In the genomic region with DNA sequence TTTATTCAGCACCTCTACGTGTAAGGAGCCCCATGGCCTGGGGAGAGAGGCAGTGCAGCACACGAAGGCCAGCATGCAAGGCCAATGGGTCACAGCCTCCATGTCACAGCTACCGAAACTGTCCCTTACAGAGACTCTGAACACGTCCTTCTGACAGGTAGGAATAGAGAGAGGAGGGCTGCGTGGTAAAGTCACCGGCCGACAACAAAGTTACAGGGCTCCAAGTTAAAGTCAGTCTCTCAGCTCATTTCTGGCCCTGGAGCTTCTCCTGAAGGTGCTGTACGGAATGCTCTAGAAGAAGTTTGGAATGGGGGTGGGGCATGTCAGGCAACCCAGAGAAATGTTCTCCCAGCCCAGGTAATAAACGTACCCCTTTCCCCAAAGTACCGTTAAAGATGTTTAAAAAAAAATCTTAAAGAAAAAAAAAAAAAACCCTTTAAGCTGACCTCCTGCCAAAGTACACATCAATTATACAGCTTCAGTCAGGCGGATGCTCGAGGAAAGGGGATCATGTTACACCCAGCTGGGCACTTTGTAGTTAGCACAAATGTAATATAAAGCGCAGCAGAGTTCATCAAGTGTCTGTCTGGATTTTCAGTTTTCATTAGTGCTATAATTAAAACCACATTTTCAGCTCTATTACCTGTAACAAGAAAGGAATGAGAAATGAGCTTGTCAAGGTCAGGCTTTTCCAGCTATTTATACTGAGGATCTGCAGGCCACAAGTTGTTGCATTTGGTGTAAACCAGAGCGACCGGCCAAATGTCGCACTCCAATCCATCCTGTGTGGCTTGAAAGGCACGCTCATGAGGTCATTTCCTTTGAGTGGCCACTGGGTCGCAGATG, we compare ENCODE assay signal across 8 cellular contexts. TPM values are rescaled to one million over a fixed set of nuclear protein-coding genes. Genes with fewer than 3 reads are reported as not detected.
A peak's percentile ranks its signal among the peaks of the same experiment; 100 is the strongest.
DNase-seq lines count a peak whose midpoint lies in the region; ATAC-seq and TF ChIP-seq lines count a peak whose summit lies in the region.
"Had no signal": no experiment of that assay in that cellular context is flagged by ENCODE, and none has a peak within 500 bp of the region (broad histone marks: within the 10 kb centered on the region; RNA-seq: fewer than 3 reads in every experiment).

No MANE protein-coding gene starts in this region.

- no peak overlapping the region for H3K9ac ChIP-seq in fibroblast of lung (ENCODE audit: insufficient read depth, low read length)

- ATAC-seq in GM19351 (IDR thresholded peaks at IDR 0.05; ENCODE audit: unreplicated experiment): no peak
- ATAC-seq in stimulated activated effector memory CD8-positive, alpha-beta T cell treated with anti-CD3 and anti-CD28 coated beads, Interleukin-12 subunit alpha, Interleukin-12 subunit beta, amount 100 ng/mL, for 72 hours: no peak

- no peak overlapping the region for H3K27ac Mint-ChIP-seq in stimulated activated effector memory CD8-positive, alpha-beta T cell treated with anti-CD3 and anti-CD28 coated beads, Interleukin-12 subunit alpha, Interleukin-12 subunit beta, amount 100 ng/mL, for 72 hours

- no peak overlapping the region for H3K4me2 ChIP-seq in fibroblast of lung (ENCODE audit: extremely low read depth, insufficient read depth, low read length)

- H3K27ac ChIP-seq in fibroblast of lung (ENCODE audit: insufficient read depth, low read length): no peak overlapping the region
- H3K27ac ChIP-seq in stomach: peak overlapping the region in 4 of 5 donors; percentile 0 to 44 (median 30)

- intact Hi-C loops in stomach (cut with DNase I; ENCODE audit: low total_unique reads): loop anchor here (10.0 kb wide), 2 partner anchors 809 to 1049 kb away; no protein-coding TSS in a partner anchor

- no peaks in the 10 kb centered on the region for H3K36me3 Mint-ChIP-seq in stimulated activated effector memory CD8-positive, alpha-beta T cell treated with anti-CD3 and anti-CD28 coated beads, Interleukin-12 subunit alpha, Interleukin-12 subunit beta, amount 100 ng/mL, for 72 hours

- H3K4me3 ChIP-seq in fibroblast of lung (replicated peaks in 1 of 4; ENCODE audit: control extremely low read depth in 1 of 4, insufficient read depth in 1 of 4, low read depth in 3 of 4, low read length in 4 of 4) (no peak overlapping the region), stomach (no peak overlapping the region)

- H3K4me1 ChIP-seq in fibroblast of lung (ENCODE audit: control insufficient read depth, extremely low read depth, insufficient read depth, low read length) (no peaks in the 10 kb centered on the region), stomach (peaks cover 0 to 24% (median 4%) of the 10 kb centered on the region in 4 donors)

- DNase-seq in LoVo (ENCODE audit: low spot score): peak; percentile 72
- peak; percentile 60 for DNase-seq in NCI-H510A treated with DMSO at 0.1 percent for 48 hours (lab: John Stamatoyannopoulos, UW)
- peak; percentile 64 to 88 for DNase-seq in fibroblast of lung (ENCODE audit: low read depth in 2 of 2)
- DNase-seq in stomach: no peak
- DNase-seq in T1000 (lab: John Stamatoyannopoulos, UW): no peak
- DNase-seq in stimulated activated effector memory CD8-positive, alpha-beta T cell treated with anti-CD3 and anti-CD28 coated beads, Interleukin-12 subunit alpha, Interleukin-12 subunit beta, amount 100 ng/mL, for 72 hours (ENCODE audit: low spot score in 2 of 2): no peak
- DNase-seq: activated T-cell treated with anti-CD3 and anti-CD28 coated beads for 4 hours had no signal

- TF ChIP-seq CTCF in fibroblast of lung (conservative IDR thresholded peaks at IDR 0.05 in 1 of 2, IDR thresholded peaks at IDR 0.05 in 1 of 2; ENCODE audit: low read depth in 1 of 2, low read length in 2 of 2): no peak
- no peak for TF ChIP-seq CTCF in stomach (IDR thresholded peaks at IDR 0.05)

- H4K20me1 ChIP-seq in fibroblast of lung (ENCODE audit: control insufficient read depth, extremely low read depth, insufficient read depth, low read length): no peaks in the 10 kb centered on the region

- no peak overlapping the region for H2AFZ ChIP-seq in fibroblast of lung (ENCODE audit: low read length)

- TF ChIP-seq EP300 in stomach (IDR thresholded peaks at IDR 0.05): no peak

- no peaks in the 10 kb centered on the region for H3K9me3 Mint-ChIP-seq in stimulated activated effector memory CD8-positive, alpha-beta T cell treated with anti-CD3 and anti-CD28 coated beads, Interleukin-12 subunit alpha, Interleukin-12 subunit beta, amount 100 ng/mL, for 72 hours

- H3K27me3 ChIP-seq in fibroblast of lung (ENCODE audit: control insufficient read depth, insufficient read depth, low read length): no peaks in the 10 kb centered on the region
- H3K27me3 ChIP-seq in stomach: no peaks in the 10 kb centered on the region

- no peak for TF ChIP-seq POLR2A in stomach (IDR thresholded peaks at IDR 0.05)

- H3K4me3 Mint-ChIP-seq in stimulated activated effector memory CD8-positive, alpha-beta T cell treated with anti-CD3 and anti-CD28 coated beads, Interleukin-12 subunit alpha, Interleukin-12 subunit beta, amount 100 ng/mL, for 72 hours: no peak overlapping the region

- H3K4me1 Mint-ChIP-seq in stimulated activated effector memory CD8-positive, alpha-beta T cell treated with anti-CD3 and anti-CD28 coated beads, Interleukin-12 subunit alpha, Interleukin-12 subunit beta, amount 100 ng/mL, for 72 hours: no peaks in the 10 kb centered on the region

- no peaks in the 10 kb centered on the region for H3K79me2 ChIP-seq in fibroblast of lung (ENCODE audit: control insufficient read depth, insufficient read depth, low read length)

- H3K9me3 ChIP-seq in fibroblast of lung (ENCODE audit: control insufficient read depth, insufficient read depth, low read depth, low read length) (no peaks in the 10 kb centered on the region), stomach (no peaks in the 10 kb centered on the region)

- H3K36me3 ChIP-seq in fibroblast of lung (ENCODE audit: control insufficient read depth, insufficient read depth, low read length) (no peaks in the 10 kb centered on the region), stomach (no peaks in the 10 kb centered on the region)

- 54 to 64% (median 58%) methylated on average over 17 to 18 of the region's 18 CpGs for WGBS in stomach, 5 donors

RNA-seq across cellular contexts. Expression of a gene that starts 53.3 kb away (rescaled TPM):
- total RNA-seq in fibroblast of lung (9.5 and 51.5 TPM in 2 replicates), stomach (1 to 10 TPM in 3 of 5 donors, not detected in 2; 1.8 to 7.0 (median 5.5) TPM)
- polyA plus RNA-seq in fibroblast of lung (27.0 and 104 TPM in 2 replicates), stomach (10 to 100 TPM in 2 of 3 donors, 1 to 10 TPM in 1; 3.7 to 20.8 (median 14.4) TPM)
- polyA plus RNA-seq in fibroblast of lung (2012): 25.8 and 96.6 TPM in 2 replicates
- 6.5 TPM in 1 of 2 replicates, not detected in the other for polyA minus RNA-seq in fibroblast of lung (ENCODE audit: low replicate concordance)

Comparison
In these comparisons a context has a peak if more than half of its experiments do, and no peak if none do; other contexts are left out.
1. DNase-seq: peak in LoVo (single experiment), NCI-H510A treated with DMSO at 0.1 percent for 48 hours (single experiment) and fibroblast of lung (2 of 2); none in stomach (single experiment), T1000 (single experiment) and stimulated activated effector memory CD8-positive, alpha-beta T cell treated with anti-CD3 and anti-CD28 coated beads, Interleukin-12 subunit alpha, Interleukin-12 subunit beta, amount 100 ng/mL, for 72 hours (0 of 2).